In the genomic region with DNA sequence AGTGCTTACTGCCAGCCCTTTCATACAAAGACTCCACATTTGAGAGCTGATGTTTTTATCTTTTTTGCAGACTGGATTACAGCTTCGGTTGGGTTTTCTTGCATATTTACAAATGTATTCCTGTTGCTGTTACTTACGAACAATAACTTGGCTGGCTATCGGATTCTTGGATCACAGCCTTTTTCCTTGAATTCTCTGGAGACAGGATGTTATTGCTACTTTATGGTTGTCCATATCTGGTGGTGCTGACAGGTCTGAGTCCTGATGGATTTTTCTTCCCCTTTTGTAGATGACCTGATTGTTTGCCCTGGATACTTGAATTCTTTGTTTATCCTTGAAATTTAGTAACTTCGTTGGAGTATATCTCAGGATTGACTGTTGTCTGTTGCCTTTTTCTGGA, we compare ENCODE assay signal across 24 cellular contexts.
"Had no signal": no experiment of that assay in that cellular context is flagged by ENCODE, and none has a peak within 500 bp of the region (broad histone marks: within the 10 kb centered on the region; RNA-seq: fewer than 3 reads in every experiment).

No MANE protein-coding gene starts in this region.

- ATAC-seq: left lobe of liver; naive thymus-derived CD4-positive, alpha-beta T cell; stimulated activated naive B cell treated with anti-CD40 and anti-IgM and Interleukin-4, amounts not matched to agents 10 μg/mL and 1 μg/mL and 100 μg/mL, for 72 hours; upper lobe of right lung had no signal

- H3K27me3 Mint-ChIP-seq: dendritic cell treated with granulocyte-macrophage colony-stimulating factor and Interleukin-4, amounts not matched to agents 40 ng/mL and 50 ng/mL, for 4 days; naive thymus-derived CD4-positive, alpha-beta T cell; stimulated activated naive B cell treated with anti-CD40 and anti-IgM and Interleukin-4, amounts not matched to agents 10 μg/mL and 1 μg/mL and 100 μg/mL, for 72 hours; stimulated activated naive CD8-positive, alpha-beta T cell treated with anti-CD3 and anti-CD28 coated beads, Interleukin-15, Interleukin-2, amounts not matched to agents 100 ng/mL and 50 ng/mL, for 24 hours had no signal

- DNase-seq: central memory CD4-positive, alpha-beta T cell; effector memory CD4-positive, alpha-beta T cell; foreskin melanocyte; hypothalamus; mammary epithelial cell; mesendoderm; midbrain; naive thymus-derived CD4-positive, alpha-beta T cell; spleen; stimulated activated CD4-positive, alpha-beta T cell treated with anti-CD3 and anti-CD28 coated beads, Interleukin-15, amount 100 ng/mL, for 24 hours; stimulated activated CD4-positive, alpha-beta T cell treated with anti-CD3 and anti-CD28 coated beads, Interleukin-2, amount 100 ng/mL, for 48 hours; stimulated activated naive B cell treated with anti-CD40 and anti-IgM and Interleukin-4, amounts not matched to agents 10 μg/mL and 1 μg/mL and 100 μg/mL, for 72 hours; transverse colon; upper lobe of right lung; uterus had no signal

- H3K4me1 Mint-ChIP-seq: neural progenitor cell; stimulated activated naive B cell treated with anti-CD40 and anti-IgM and Interleukin-4, amounts not matched to agents 10 μg/mL and 1 μg/mL and 100 μg/mL, for 72 hours had no signal

- H3K27ac ChIP-seq: neural progenitor cell, parathyroid adenoma, right atrium auricular region, skin epidermis, spleen, transverse colon, uterus had no signal

- H3K4me1 ChIP-seq: parathyroid adenoma, spleen, transverse colon, upper lobe of right lung, uterus had no signal

- H3K4me3 Mint-ChIP-seq: dendritic cell treated with granulocyte-macrophage colony-stimulating factor and Interleukin-4, amounts not matched to agents 40 ng/mL and 50 ng/mL, for 4 days; naive thymus-derived CD4-positive, alpha-beta T cell; nephron; neural progenitor cell; stimulated activated naive B cell treated with anti-CD40 and anti-IgM and Interleukin-4, amounts not matched to agents 10 μg/mL and 1 μg/mL and 100 μg/mL, for 72 hours; stimulated activated naive CD8-positive, alpha-beta T cell treated with anti-CD3 and anti-CD28 coated beads, Interleukin-15, Interleukin-2, amounts not matched to agents 100 ng/mL and 50 ng/mL, for 24 hours had no signal

- H3K27me3 ChIP-seq: neural progenitor cell, right atrium auricular region, spleen, transverse colon, upper lobe of right lung, uterus had no signal

- H3K36me3 ChIP-seq: neural progenitor cell, right atrium auricular region, transverse colon, upper lobe of right lung, uterus had no signal

- H3K9me3 Mint-ChIP-seq: dendritic cell treated with granulocyte-macrophage colony-stimulating factor and Interleukin-4, amounts not matched to agents 40 ng/mL and 50 ng/mL, for 4 days; naive thymus-derived CD4-positive, alpha-beta T cell; nephron; neural progenitor cell; stimulated activated naive B cell treated with anti-CD40 and anti-IgM and Interleukin-4, amounts not matched to agents 10 μg/mL and 1 μg/mL and 100 μg/mL, for 72 hours; stimulated activated naive CD8-positive, alpha-beta T cell treated with anti-CD3 and anti-CD28 coated beads, Interleukin-15, Interleukin-2, amounts not matched to agents 100 ng/mL and 50 ng/mL, for 24 hours had no signal

- H3K4me3 ChIP-seq: neural progenitor cell, right atrium auricular region, skin epidermis, spleen, transverse colon, upper lobe of right lung, uterus had no signal

- H3K9me3 ChIP-seq: right atrium auricular region, spleen, transverse colon, upper lobe of right lung, uterus had no signal

- H3K27ac Mint-ChIP-seq: dendritic cell treated with granulocyte-macrophage colony-stimulating factor and Interleukin-4, amounts not matched to agents 40 ng/mL and 50 ng/mL, for 4 days; naive thymus-derived CD4-positive, alpha-beta T cell; neural progenitor cell; progenitor cell of endocrine pancreas; stimulated activated naive B cell treated with anti-CD40 and anti-IgM and Interleukin-4, amounts not matched to agents 10 μg/mL and 1 μg/mL and 100 μg/mL, for 72 hours; stimulated activated naive CD8-positive, alpha-beta T cell treated with anti-CD3 and anti-CD28 coated beads, Interleukin-15, Interleukin-2, amounts not matched to agents 100 ng/mL and 50 ng/mL, for 24 hours had no signal
